14 cellular contexts compared by ENCODE assay signal in the genomic region with DNA sequence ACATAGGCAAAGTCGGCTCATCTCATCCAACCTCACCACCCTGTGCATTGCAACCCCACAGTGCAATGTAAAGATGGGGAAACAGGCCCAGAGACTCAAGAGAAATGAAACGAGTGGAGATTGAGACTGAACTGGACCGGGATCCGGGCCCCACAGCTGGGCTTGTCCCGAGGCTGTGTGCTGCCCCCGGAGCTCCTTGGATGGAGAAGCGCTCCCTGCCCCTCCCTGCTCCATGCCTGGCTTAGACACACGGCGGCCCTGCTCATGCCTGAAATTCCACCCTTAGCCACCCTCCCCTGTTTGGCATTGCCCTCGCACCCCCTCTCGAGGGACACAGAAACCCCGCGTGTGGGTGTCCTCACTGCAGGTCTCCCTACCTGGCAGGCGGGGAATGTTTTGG. TPM values are rescaled to one million over a fixed set of nuclear protein-coding genes. Genes with fewer than 3 reads are reported as not detected.
DNase-seq lines count a peak whose midpoint lies in the region; ATAC-seq and TF ChIP-seq lines count a peak whose summit lies in the region.
"Had no signal": no experiment of that assay in that cellular context is flagged by ENCODE, and none has a peak within 500 bp of the region (broad histone marks: within the 10 kb centered on the region; RNA-seq: fewer than 3 reads in every experiment).

No MANE protein-coding gene starts in this region.

- no peak for TF ChIP-seq EP300 in ovary (IDR thresholded peaks at IDR 0.05)

- intact Hi-C loops in left ventricle myocardium inferior (cut with micrococcal nuclease): no loop called here
- intact Hi-C loops in left cardiac atrium (cut with DNase I): no loop called here
- intact Hi-C loops in ovary (cut with DNase I): no loop called here

- peaks cover 4% of the 10 kb centered on the region for H3K27me3 Mint-ChIP-seq in glutamatergic neuron (ENCODE audit: unreplicated experiment)

- no peak for TF ChIP-seq POLR2A in ovary (IDR thresholded peaks at IDR 0.05)

- TF ChIP-seq CTCF in left ventricle myocardium inferior (IDR thresholded peaks at IDR 0.05; ENCODE audit: borderline replicate concordance) (no peak), glutamatergic neuron (IDR thresholded peaks at IDR 0.05; ENCODE audit: partially characterized antibody, unreplicated experiment) (no peak), ovary (IDR thresholded peaks at IDR 0.05) (no peak), BE2C (IDR thresholded peaks at IDR 0.05; ENCODE audit: low read depth, low read length) (no peak)

- H3K4me1 Mint-ChIP-seq in glutamatergic neuron (ENCODE audit: low read depth, unreplicated experiment): peaks cover 21% of the 10 kb centered on the region

- H3K36me3 ChIP-seq in left ventricle myocardium inferior (no peaks in the 10 kb centered on the region), ovary (no peaks in the 10 kb centered on the region), BE2C (no peaks in the 10 kb centered on the region)

- WGBS in ovary, 3 donors: 29 to 34% (median 31%) methylated on average over 14 of the region's 14 CpGs

- peak overlapping the region; percentile 60 for H3K4me3 Mint-ChIP-seq in glutamatergic neuron (ENCODE audit: unreplicated experiment)

- H3K36me3 Mint-ChIP-seq in glutamatergic neuron (ENCODE audit: unreplicated experiment): no peaks in the 10 kb centered on the region

- H3K4me3 ChIP-seq in left ventricle myocardium inferior (peak overlapping the region; percentile 35), ovary (no peak overlapping the region), BE2C (ENCODE audit: low read depth, low read length) (no peak overlapping the region)
- H3K4me3 ChIP-seq: GM12878, K562 had no signal

- peak overlapping the region; percentile 95 for H3K27ac Mint-ChIP-seq in glutamatergic neuron (ENCODE audit: unreplicated experiment)

- no peak for ATAC-seq in left cardiac atrium
- no peak for ATAC-seq in HG02678 (IDR thresholded peaks at IDR 0.05; ENCODE audit: unreplicated experiment)
- ATAC-seq: GM12878, K562 had no signal

- DNase-seq in left ventricle myocardium inferior (no peak), left cardiac atrium (no peak), glutamatergic neuron (no peak), ovary (peak; percentile 35 to 60 (median 38)), NCI-H2196 (lab: John Stamatoyannopoulos, UW; ENCODE audit: unreplicated experiment) (no peak), BE2C (no peak)
- DNase-seq in activated CD8-positive, alpha-beta memory T cell treated with anti-CD3 and anti-CD28 coated beads, Interleukin-2, amount 50 U/mL, for 48 hours: no peak
- DNase-seq: NCI-H146, NCI-H2081 treated with DMSO at 0.1 percent for 48 hours had no signal

- peaks cover 8% of the 10 kb centered on the region for H3K9me3 Mint-ChIP-seq in glutamatergic neuron (ENCODE audit: unreplicated experiment)

- H3K27ac ChIP-seq in left ventricle myocardium inferior (replicated peaks) (peak overlapping the region; percentile 65), ovary (peak overlapping the region; percentile 21 to 41)

- peaks cover 72% of the 10 kb centered on the region for H3K27me3 ChIP-seq in left ventricle myocardium inferior (ENCODE audit: low read depth)
- H3K27me3 ChIP-seq in ovary: no peaks in the 10 kb centered on the region
- no peaks in the 10 kb centered on the region for H3K27me3 ChIP-seq in BE2C

- H3K4me1 ChIP-seq in left ventricle myocardium inferior (peaks cover 34% of the 10 kb centered on the region), ovary (ENCODE audit: insufficient read depth) (peaks cover 21% of the 10 kb centered on the region), BE2C (peaks cover 16% of the 10 kb centered on the region)

- H3K9me3 ChIP-seq in left ventricle myocardium inferior (replicated peaks) (no peaks in the 10 kb centered on the region), ovary (no peaks in the 10 kb centered on the region), BE2C (no peaks in the 10 kb centered on the region)

RNA-seq across cellular contexts. Expression of gene FCN1, which starts 27.2 kb away (rescaled TPM):
- total RNA-seq in left ventricle myocardium inferior (2.9 TPM), left cardiac atrium (10 to 100 TPM in 1 of 2 donors, 1 to 10 TPM in 1; 5.7 to 12.0 TPM), glutamatergic neuron (ENCODE audit: unreplicated experiment) (not detected), ovary (1 to 10 TPM in 3 of 7 donors, under 1 TPM in 2, not detected in 2; 0.43 to 5.0 (median 1.9) TPM)
- 1 to 10 TPM; 1.4 to 3.5 TPM for polyA plus RNA-seq in ovary
- 0.11 TPM for polyA plus RNA-seq in BE2C (2012; ENCODE audit: insufficient read depth, insufficient read length, low read depth)
- total RNA-seq: G401, K562, RPMI7951 had no signal
- polyA plus RNA-seq: GM12878, K562 had no signal

Comparison
In these comparisons a context has a peak if more than half of its experiments do, and no peak if none do; other contexts are left out.
1. DNase-seq: peak in ovary (5 of 5); none in left ventricle myocardium inferior (single experiment), left cardiac atrium (single experiment), glutamatergic neuron (single experiment), NCI-H2196 (single experiment), BE2C (single experiment) and activated CD8-positive, alpha-beta memory T cell treated with anti-CD3 and anti-CD28 coated beads, Interleukin-2, amount 50 U/mL, for 48 hours (single experiment).